In the genomic region with DNA sequence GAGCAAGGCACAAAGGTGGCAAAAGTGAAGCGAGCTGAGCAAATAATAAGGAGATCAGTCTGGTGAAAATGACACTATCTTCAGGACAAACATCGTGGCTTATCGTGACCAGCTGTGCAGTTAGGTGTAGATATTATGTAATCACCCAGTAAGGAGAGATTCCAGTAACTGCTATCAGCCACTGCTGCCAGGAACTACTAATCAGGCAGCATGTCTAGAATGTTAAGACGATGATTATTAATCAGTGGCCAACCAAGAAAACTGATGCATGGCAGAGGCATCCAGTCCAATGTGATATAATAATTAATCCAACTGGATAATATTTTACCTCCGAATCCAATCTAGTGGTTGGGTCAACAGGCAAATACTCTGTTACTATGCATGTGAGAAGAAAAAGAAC, we compare ENCODE assay signal across 12 cellular contexts.
A peak's percentile ranks its signal among the peaks of the same experiment; 100 is the strongest.
DNase-seq lines count a peak whose midpoint lies in the region; ATAC-seq, FAIRE-seq and TF ChIP-seq lines count a peak whose summit lies in the region.
"Had no signal": no experiment of that assay in that cellular context is flagged by ENCODE, and none has a peak within 500 bp of the region (broad histone marks: within the 10 kb centered on the region; RNA-seq: fewer than 3 reads in every experiment).

No MANE protein-coding gene starts in this region.

- H3K27ac ChIP-seq in brain microvascular endothelial cell (peak overlapping the region; percentile 95), kidney (ENCODE audit: low read depth in 2 of 2, low read length in 2 of 2) (peak overlapping the region; percentile 90 to 95), small intestine (ENCODE audit: low read depth in 1 of 2, low read length in 1 of 2) (peak overlapping the region; percentile 8 to 55)

- WGBS in small intestine, 3 donors, result 14 to 49% (median 23%) methylated on average over 5 of the region's 5 CpGs

- H3K4me3 ChIP-seq in brain microvascular endothelial cell (ENCODE audit: low read depth, low read length) (no peak overlapping the region), kidney (ENCODE audit: low read length in 2 of 2) (peak overlapping the region in 1 of 2 donors; percentile 33), small intestine (ENCODE audit: low read depth in 1 of 2, low read length in 2 of 2) (no peak overlapping the region)

- no peak overlapping the region for H3K4me3 Mint-ChIP-seq in HFFc6
- H3K4me3 Mint-ChIP-seq in activated CD8-positive, alpha-beta memory T cell treated with anti-CD3 and anti-CD28 coated beads, Interleukin-2, amount 10 ng/mL, durations not matched to agents 7 days and 5 days, result no peak overlapping the region
- H3K4me3 Mint-ChIP-seq: naive B cell; T-helper 1 cell treated with Interleukin-12 subunit alpha and Interleukin-12 subunit beta and Interleukin-4 antibody, amounts not matched to agents 30 μg/mL and 1 μg/mL, for 36 hours had no signal

- intact Hi-C loops in kidney (cut with DNase I), result no loop called here

- no peaks in the 10 kb centered on the region for H3K27me3 ChIP-seq in brain microvascular endothelial cell (replicated peaks)
- H3K27me3 ChIP-seq in small intestine (ENCODE audit: control insufficient read depth in 2 of 2, insufficient read depth in 2 of 2, low read length in 2 of 2), result no peaks in the 10 kb centered on the region

- no peak overlapping the region for H3K27ac Mint-ChIP-seq in HFFc6
- H3K27ac Mint-ChIP-seq in activated CD8-positive, alpha-beta memory T cell treated with anti-CD3 and anti-CD28 coated beads, Interleukin-2, amount 10 ng/mL, durations not matched to agents 7 days and 5 days, result no peak overlapping the region
- H3K27ac Mint-ChIP-seq: naive B cell; T-helper 1 cell treated with Interleukin-12 subunit alpha and Interleukin-12 subunit beta and Interleukin-4 antibody, amounts not matched to agents 30 μg/mL and 1 μg/mL, for 36 hours had no signal

- TF ChIP-seq CTCF in HFFc6 (IDR thresholded peaks at IDR 0.05) (no peak), brain microvascular endothelial cell (IDR thresholded peaks at IDR 0.05; ENCODE audit: low read depth, low read length, missing control alignments) (no peak), kidney (IDR thresholded peaks at IDR 0.05; ENCODE audit: borderline replicate concordance, extremely low read depth, insufficient read depth) (no peak)

- no peaks in the 10 kb centered on the region; the same call in 1 of the 2 replicates for H3K27me3 Mint-ChIP-seq in HFFc6 (ENCODE audit: insufficient read depth)
- peaks cover 2% of the 10 kb centered on the region for H3K27me3 Mint-ChIP-seq in activated CD8-positive, alpha-beta memory T cell treated with anti-CD3 and anti-CD28 coated beads, Interleukin-2, amount 10 ng/mL, durations not matched to agents 7 days and 5 days
- H3K27me3 Mint-ChIP-seq: naive B cell had no signal

- H3K36me3 ChIP-seq in brain microvascular endothelial cell (replicated peaks) (no peaks in the 10 kb centered on the region), kidney (ENCODE audit: control insufficient read depth in 1 of 2, insufficient read depth in 2 of 2, low read length in 2 of 2) (no peaks in the 10 kb centered on the region), small intestine (ENCODE audit: control insufficient read depth in 2 of 2, insufficient read depth in 2 of 2, low read length in 2 of 2) (no peaks in the 10 kb centered on the region)

- H3K36me3 Mint-ChIP-seq in HFFc6 (ENCODE audit: low read depth), result no peaks in the 10 kb centered on the region
- H3K36me3 Mint-ChIP-seq in activated CD8-positive, alpha-beta memory T cell treated with anti-CD3 and anti-CD28 coated beads, Interleukin-2, amount 10 ng/mL, durations not matched to agents 7 days and 5 days, result peaks cover 2% of the 10 kb centered on the region
- H3K36me3 Mint-ChIP-seq: naive B cell had no signal

- peaks cover 29 to 53% of the 10 kb centered on the region in 2 donors for H3K4me1 ChIP-seq in kidney (ENCODE audit: control insufficient read depth in 1 of 2, insufficient read depth in 1 of 2, low read depth in 1 of 2, low read length in 2 of 2)
- peaks cover 8 to 11% of the 10 kb centered on the region in 2 donors for H3K4me1 ChIP-seq in small intestine (ENCODE audit: control insufficient read depth in 2 of 2, insufficient read depth in 1 of 2, low read depth in 1 of 2, low read length in 1 of 2)

- ATAC-seq in activated CD8-positive, alpha-beta memory T cell treated with anti-CD3 and anti-CD28 coated beads, Interleukin-2, amount 10 ng/mL, durations not matched to agents 7 days and 5 days, result no peak

- no peaks in the 10 kb centered on the region for H3K9me3 Mint-ChIP-seq in HFFc6
- no peaks in the 10 kb centered on the region for H3K9me3 Mint-ChIP-seq in activated CD8-positive, alpha-beta memory T cell treated with anti-CD3 and anti-CD28 coated beads, Interleukin-2, amount 10 ng/mL, durations not matched to agents 7 days and 5 days (ENCODE audit: low read depth)
- H3K9me3 Mint-ChIP-seq: naive B cell had no signal

- DNase-seq in HFFc6 (peak; percentile 60), brain microvascular endothelial cell (peak; percentile 81), kidney (no peak), small intestine (peak; percentile 92), NOMO-1 treated with dmso at 0.1 percent for 144 hours (lab: John Stamatoyannopoulos, UW; ENCODE audit: unreplicated experiment) (no peak), KBM-7 (no peak), NCI-H2081 treated with DMSO at 0.1 percent for 48 hours (lab: John Stamatoyannopoulos, UW) (no peak)
- no peak for DNase-seq in activated CD8-positive, alpha-beta memory T cell treated with anti-CD3 and anti-CD28 coated beads, Interleukin-2, amount 10 ng/mL, durations not matched to agents 7 days and 5 days
- DNase-seq: GOT3, naive B cell had no signal

- H3K4me1 Mint-ChIP-seq in HFFc6 (ENCODE audit: low read depth), result peaks cover 3% of the 10 kb centered on the region
- H3K4me1 Mint-ChIP-seq in activated CD8-positive, alpha-beta memory T cell treated with anti-CD3 and anti-CD28 coated beads, Interleukin-2, amount 10 ng/mL, durations not matched to agents 7 days and 5 days, result no peaks in the 10 kb centered on the region

- no peak overlapping the region for H3K9ac ChIP-seq in kidney (ENCODE audit: low read length in 2 of 2)

- CTCF ChIA-PET in activated CD8-positive, alpha-beta memory T cell treated with anti-CD3 and anti-CD28 coated beads, Interleukin-2, amount 10 ng/mL, durations not matched to agents 7 days and 5 days (lab: Charles Lee), result no interaction called here

- FAIRE-seq in kidney (lab: Jason Lieb, UNC), result peak; percentile 90
- no peak for FAIRE-seq in small intestine (lab: Jason Lieb, UNC)
- FAIRE-seq: frontal cortex had no signal

- in situ Hi-C loops in brain microvascular endothelial cell (cut with HindIII; ENCODE audit: low pct_ligation_motif_present, low sequenced_read_pairs) (no loop called here), KBM-7 (cut with MboI; ENCODE audit: low pct_unique_long_range_greater_than_20kb, low sequenced_read_pairs) (no loop called here)

- no peaks in the 10 kb centered on the region for H3K9me3 ChIP-seq in kidney (ENCODE audit: control insufficient read depth in 1 of 2, low read length in 2 of 2)
- no peaks in the 10 kb centered on the region for H3K9me3 ChIP-seq in small intestine (ENCODE audit: control insufficient read depth, low read depth)

Comparison
In these comparisons a context has a peak if more than half of its experiments do, and no peak if none do; other contexts are left out.
1. DNase-seq: peak in HFFc6 (single experiment), brain microvascular endothelial cell (single experiment) and small intestine (single experiment); none in kidney (single experiment), NOMO-1 treated with dmso at 0.1 percent for 144 hours (single experiment), KBM-7 (single experiment), activated CD8-positive, alpha-beta memory T cell treated with anti-CD3 and anti-CD28 coated beads, Interleukin-2, amount 10 ng/mL, durations not matched to agents 7 days and 5 days (single experiment) and NCI-H2081 treated with DMSO at 0.1 percent for 48 hours (single experiment).
2. H3K27ac ChIP-seq: peak in every context shown above with its lines; median percentile 95 in brain microvascular endothelial cell; 92 in kidney; 32 in small intestine.